In genomic region chr12:16606117-16606200, GRCh38 we compare ENCODE assay signal across 1 cellular context.
TF ChIP-seq lines count a peak whose summit lies in the region.

LMO3 (minus strand) TSS chr12:16606162; CDS start chr12:16600860, 5,302 bp downstream.

TF ChIP-seq in GM23338, 12 proteins besides CTCF, POLR2A, EP300 and RAD21 (continued from another document):
- TF ChIP-seq ETS1 (IDR thresholded peaks at IDR 0.05) (no peak), EZH2 (IDR thresholded peaks at IDR 0.05; ENCODE audit: low read depth, unreplicated experiment) (no peak), CREB1 (CRISPR knock-in tag; IDR thresholded peaks at IDR 0.05; ENCODE audit: low read depth) (no peak), ZNF331 (CRISPR knock-in tag; IDR thresholded peaks at IDR 0.05; ENCODE audit: low read depth) (no peak), NANOG (IDR thresholded peaks at IDR 0.05; ENCODE audit: borderline replicate concordance) (no peak), JUNB (IDR thresholded peaks at IDR 0.05; ENCODE audit: unreplicated experiment) (no peak), STAT1 (IDR thresholded peaks at IDR 0.05; ENCODE audit: unreplicated experiment) (no peak), REST (IDR thresholded peaks at IDR 0.05; ENCODE audit: unreplicated experiment) (no peak)
TF ChIP-seq in GM23338: peak in this region for 0.
